In the genomic region with DNA sequence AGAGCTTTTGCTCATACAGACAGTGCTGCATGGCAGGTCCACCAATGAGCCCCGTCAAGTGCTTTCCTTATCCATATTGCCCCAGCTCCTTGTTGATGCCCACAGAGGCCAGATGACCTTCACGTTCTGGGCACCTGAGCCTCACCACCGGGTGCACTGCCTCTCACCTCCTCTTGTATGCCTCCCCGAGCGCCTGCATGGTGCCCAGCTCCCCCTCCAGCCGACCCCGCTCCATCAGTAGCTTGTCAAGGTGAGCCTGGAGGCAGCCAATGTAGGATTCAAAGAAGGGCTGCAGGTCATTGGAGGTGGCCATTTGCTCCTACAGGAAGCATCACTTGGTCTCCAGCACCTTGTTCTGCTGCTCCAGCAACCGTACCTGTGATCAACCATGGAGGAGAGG, we compare ENCODE assay signal across 4 cellular contexts. TPM values are rescaled to one million over a fixed set of nuclear protein-coding genes. Genes with fewer than 3 reads are reported as not detected.
"Had no signal": no experiment of that assay in that cellular context is flagged by ENCODE, and none has a peak within 500 bp of the region (broad histone marks: within the 10 kb centered on the region; RNA-seq: fewer than 3 reads in every experiment).

No MANE protein-coding gene starts in this region.

- ATAC-seq: GM12878 had no signal

- H3K4me3 ChIP-seq: GM12878 had no signal

- DNase-seq: GDM1, GF-D8 had no signal

RNA-seq across cellular contexts. Expression of a gene that starts 31.8 kb away (rescaled TPM):
- total RNA-seq: G401, GM12878 had no signal
- polyA plus RNA-seq: GM12878 had no signal

RNA-seq across cellular contexts. Expression of a gene that starts 42.0 kb away (rescaled TPM):
- total RNA-seq: G401, GM12878 had no signal
- polyA plus RNA-seq: GM12878 had no signal

RNA-seq across cellular contexts. Expression of a gene that starts 54.9 kb away (rescaled TPM):
- total RNA-seq: G401, GM12878 had no signal
- polyA plus RNA-seq: GM12878 had no signal
